Comparison of ENCODE assay signal across 1 cellular context in genomic region chr7:87155788-87156187, GRCh38.
TF ChIP-seq lines count a peak whose summit lies in the region.

No MANE protein-coding gene starts in this region.

TF ChIP-seq in GM23338, 12 proteins besides CTCF, POLR2A, EP300 and RAD21:
- no peak for TF ChIP-seq ZNF462 (CRISPR knock-in tag; IDR thresholded peaks at IDR 0.05)
- TF ChIP-seq ZNF331 (CRISPR knock-in tag; IDR thresholded peaks at IDR 0.05; ENCODE audit: low read depth) = no peak
- no peak for TF ChIP-seq EZH2 (IDR thresholded peaks at IDR 0.05; ENCODE audit: low read depth, unreplicated experiment)
- no peak for TF ChIP-seq STAT1 (IDR thresholded peaks at IDR 0.05; ENCODE audit: unreplicated experiment)
- TF ChIP-seq NANOG (IDR thresholded peaks at IDR 0.05; ENCODE audit: borderline replicate concordance) = no peak
- TF ChIP-seq POLR2AphosphoS5 (IDR thresholded peaks at IDR 0.05; ENCODE audit: low read depth) = no peak
- TF ChIP-seq JUNB (IDR thresholded peaks at IDR 0.05; ENCODE audit: unreplicated experiment) = no peak
- TF ChIP-seq REST (IDR thresholded peaks at IDR 0.05; ENCODE audit: unreplicated experiment) = no peak
